In the genomic region with DNA sequence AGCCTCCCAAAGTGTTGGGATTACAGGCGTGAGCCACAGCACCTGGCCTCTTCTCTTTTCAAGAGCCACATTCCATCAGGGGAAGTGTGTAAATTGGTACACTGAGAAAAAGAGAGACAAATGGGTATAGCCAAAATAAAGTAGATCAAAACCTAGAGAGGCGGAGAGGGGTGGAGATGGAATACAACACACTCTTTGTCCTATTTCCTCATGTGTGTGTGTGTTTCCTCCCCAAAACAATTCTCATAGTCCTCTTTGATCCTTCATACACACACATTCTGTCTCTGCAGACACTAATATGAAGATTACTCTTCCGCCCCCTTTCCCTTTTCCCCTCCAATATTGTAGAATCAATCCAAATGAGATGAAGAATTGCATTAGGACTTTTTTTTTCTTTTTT, we compare ENCODE assay signal across 33 cellular contexts. TPM values are rescaled to one million over a fixed set of nuclear protein-coding genes. Genes with fewer than 3 reads are reported as not detected.
"Had no signal": no experiment of that assay in that cellular context is flagged by ENCODE, and none has a peak within 500 bp of the region (broad histone marks: within the 10 kb centered on the region; RNA-seq: fewer than 3 reads in every experiment).

No MANE protein-coding gene starts in this region.

- H3K9me3 Mint-ChIP-seq: stimulated activated effector memory CD8-positive, alpha-beta T cell treated with anti-CD3 and anti-CD28 coated beads, Interleukin-12 subunit alpha, Interleukin-12 subunit beta, amount 100 ng/mL, for 72 hours; stimulated activated memory B cell treated with anti-CD40 and anti-IgM and Interleukin-4, amounts not matched to agents 10 μg/mL and 1 μg/mL and 100 μg/mL, for 72 hours; stimulated activated naive B cell treated with anti-CD40 and anti-IgM and Interleukin-4, amounts not matched to agents 10 μg/mL and 1 μg/mL and 100 μg/mL, for 72 hours; stimulated activated naive CD8-positive, alpha-beta T cell treated with anti-CD3 and anti-CD28 coated beads, Interleukin-15, amount 100 ng/mL, for 72 hours; stimulated activated naive CD8-positive, alpha-beta T cell treated with anti-CD3 and anti-CD28 coated beads, Interleukin-15, Interleukin-2, amounts not matched to agents 100 ng/mL and 50 ng/mL, for 24 hours; type B pancreatic cell had no signal

- H3K36me3 ChIP-seq: stomach, suprapubic skin, thoracic aorta, thyroid gland, tibial artery, tibial nerve, transverse colon, upper lobe of left lung, upper lobe of right lung, uterus, vagina had no signal

- H3K4me1 ChIP-seq: uterus had no signal

- H3K27ac ChIP-seq: stomach, suprapubic skin, thoracic aorta, thyroid gland, tibial artery, tibial nerve, transverse colon, upper lobe of left lung, upper lobe of right lung, uterus, vagina had no signal

- H3K27me3 ChIP-seq: stomach, suprapubic skin, testis, thyroid gland, tibial artery, tibial nerve, transverse colon, upper lobe of left lung, upper lobe of right lung, uterus, vagina had no signal

- ATAC-seq: stimulated activated effector memory CD8-positive, alpha-beta T cell treated with anti-CD3 and anti-CD28 coated beads, Interleukin-12 subunit alpha, Interleukin-12 subunit beta, amount 100 ng/mL, for 72 hours; stimulated activated memory B cell treated with anti-CD40 and anti-IgM and Interleukin-4, amounts not matched to agents 10 μg/mL and 1 μg/mL and 100 μg/mL, for 72 hours; stimulated activated naive B cell treated with anti-CD40 and anti-IgM and Interleukin-4, amounts not matched to agents 10 μg/mL and 1 μg/mL and 100 μg/mL, for 72 hours; stimulated activated naive CD8-positive, alpha-beta T cell treated with anti-CD3 and anti-CD28 coated beads, Interleukin-15, amount 100 ng/mL, for 72 hours; stimulated activated naive CD8-positive, alpha-beta T cell treated with anti-CD3 and anti-CD28 coated beads, Interleukin-15, Interleukin-2, amounts not matched to agents 100 U/mL and 50 U/mL, for 24 hours; upper lobe of right lung had no signal

- DNase-seq: stimulated activated CD4-positive, alpha-beta T cell treated with anti-CD3 and anti-CD28 coated beads, Interleukin-2, amount 100 ng/mL, for 48 hours; stimulated activated CD4-positive, alpha-beta T cell treated with anti-CD3 and anti-CD28 coated beads, Interleukin-4, amount 100 ng/mL, for 1 hour; stimulated activated CD4-positive, alpha-beta T cell treated with anti-CD3 and anti-CD28 coated beads, Interleukin-4, amount 100 ng/mL, for 24 hours; stimulated activated CD4-positive, alpha-beta T cell treated with anti-CD3 and anti-CD28 coated beads, Interleukin-4, amount 100 ng/mL, for 4 hours; stimulated activated CD8-positive, alpha-beta memory T cell treated with anti-CD3 and anti-CD28 coated beads, Interleukin-4, amount 100 ng/mL, for 48 hours; stimulated activated naive B cell treated with anti-CD40 and anti-IgM and Interleukin-4, amounts not matched to agents 10 μg/mL and 1 μg/mL and 100 μg/mL, for 72 hours; stimulated activated naive CD4-positive, alpha-beta T cell; stimulated activated naive CD4-positive, alpha-beta T cell treated with Interleukin-2 at 50 U/mL for 16 hours; stimulated activated naive CD8-positive, alpha-beta T cell treated with anti-CD3 and anti-CD28 coated beads, Interleukin-15, amount 100 ng/mL, for 72 hours; stimulated activated naive CD8-positive, alpha-beta T cell treated with anti-CD3 and anti-CD28 coated beads, Interleukin-15, Interleukin-2, amounts not matched to agents 100 U/mL and 50 U/mL, for 24 hours; stomach; substantia nigra; testis; thyroid gland; tibial artery; transverse colon; trophoblast cell; upper lobe of left lung; upper lobe of right lung; uterus had no signal

- H3K4me3 ChIP-seq: stomach, suprapubic skin, testis, thoracic aorta, thyroid gland, tibial artery, tibial nerve, transverse colon, upper lobe of left lung, upper lobe of right lung, uterus, vagina had no signal

- H3K9me3 ChIP-seq: stomach, suprapubic skin, testis, thoracic aorta, thyroid gland, tibial artery, tibial nerve, transverse colon, upper lobe of left lung, upper lobe of right lung, uterus, vagina had no signal

- H3K36me3 Mint-ChIP-seq: stimulated activated memory B cell treated with anti-CD40 and anti-IgM and Interleukin-4, amounts not matched to agents 10 μg/mL and 1 μg/mL and 100 μg/mL, for 72 hours; stimulated activated naive B cell treated with anti-CD40 and anti-IgM and Interleukin-4, amounts not matched to agents 10 μg/mL and 1 μg/mL and 100 μg/mL, for 72 hours; type B pancreatic cell had no signal

- H3K27ac Mint-ChIP-seq: stimulated activated effector memory CD8-positive, alpha-beta T cell treated with anti-CD3 and anti-CD28 coated beads, Interleukin-12 subunit alpha, Interleukin-12 subunit beta, amount 100 ng/mL, for 72 hours; stimulated activated memory B cell treated with anti-CD40 and anti-IgM and Interleukin-4, amounts not matched to agents 10 μg/mL and 1 μg/mL and 100 μg/mL, for 72 hours; stimulated activated naive B cell treated with anti-CD40 and anti-IgM and Interleukin-4, amounts not matched to agents 10 μg/mL and 1 μg/mL and 100 μg/mL, for 72 hours; stimulated activated naive CD8-positive, alpha-beta T cell treated with anti-CD3 and anti-CD28 coated beads, Interleukin-15, amount 100 ng/mL, for 72 hours; stimulated activated naive CD8-positive, alpha-beta T cell treated with anti-CD3 and anti-CD28 coated beads, Interleukin-15, Interleukin-2, amounts not matched to agents 100 ng/mL and 50 ng/mL, for 24 hours; type B pancreatic cell had no signal

- H3K4me3 Mint-ChIP-seq: stimulated activated effector memory CD8-positive, alpha-beta T cell treated with anti-CD3 and anti-CD28 coated beads, Interleukin-12 subunit alpha, Interleukin-12 subunit beta, amount 100 ng/mL, for 72 hours; stimulated activated memory B cell treated with anti-CD40 and anti-IgM and Interleukin-4, amounts not matched to agents 10 μg/mL and 1 μg/mL and 100 μg/mL, for 72 hours; stimulated activated naive B cell treated with anti-CD40 and anti-IgM and Interleukin-4, amounts not matched to agents 10 μg/mL and 1 μg/mL and 100 μg/mL, for 72 hours; stimulated activated naive CD8-positive, alpha-beta T cell treated with anti-CD3 and anti-CD28 coated beads, Interleukin-15, amount 100 ng/mL, for 72 hours; stimulated activated naive CD8-positive, alpha-beta T cell treated with anti-CD3 and anti-CD28 coated beads, Interleukin-15, Interleukin-2, amounts not matched to agents 100 ng/mL and 50 ng/mL, for 24 hours; type B pancreatic cell had no signal

- H3K27me3 Mint-ChIP-seq: stimulated activated memory B cell treated with anti-CD40 and anti-IgM and Interleukin-4, amounts not matched to agents 10 μg/mL and 1 μg/mL and 100 μg/mL, for 72 hours; stimulated activated naive B cell treated with anti-CD40 and anti-IgM and Interleukin-4, amounts not matched to agents 10 μg/mL and 1 μg/mL and 100 μg/mL, for 72 hours; stimulated activated naive CD8-positive, alpha-beta T cell treated with anti-CD3 and anti-CD28 coated beads, Interleukin-15, amount 100 ng/mL, for 72 hours; stimulated activated naive CD8-positive, alpha-beta T cell treated with anti-CD3 and anti-CD28 coated beads, Interleukin-15, Interleukin-2, amounts not matched to agents 100 ng/mL and 50 ng/mL, for 24 hours; type B pancreatic cell had no signal

- FAIRE-seq: urothelium cell line had no signal

RNA-seq across cellular contexts. Expression of a gene that starts 16.0 kb away (rescaled TPM):
- total RNA-seq: stomach, subcutaneous adipose tissue, suprapubic skin, temporal lobe, thoracic aorta, thyroid gland, tibial nerve, upper lobe of right lung, ureter, urinary bladder, uterus, vagina had no signal
- polyA plus RNA-seq: stomach had no signal

RNA-seq across cellular contexts. Expression of a gene that starts 39.2 kb away (rescaled TPM):
- total RNA-seq: temporal lobe had no signal
